ENCODE assay signal across 17 cellular contexts in the genomic region with DNA sequence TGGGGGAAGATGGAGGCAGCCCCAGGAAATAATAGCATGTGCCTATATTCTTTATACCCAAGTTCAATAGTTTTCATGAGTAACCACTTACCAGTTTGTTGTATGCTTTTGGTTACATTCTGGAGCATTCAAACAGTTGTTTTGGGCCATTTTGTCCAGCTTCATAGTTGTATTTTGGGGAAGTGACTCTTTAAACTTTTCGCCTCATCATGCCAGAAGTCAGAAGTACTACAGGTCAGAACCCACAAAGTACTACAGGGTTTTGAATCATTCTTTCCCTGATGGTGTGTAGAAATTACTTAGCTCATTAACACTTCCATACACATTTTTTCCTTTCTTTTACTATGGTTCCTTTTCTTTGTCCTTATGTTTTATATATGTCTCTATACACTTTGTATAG.
DNase-seq lines count a peak whose midpoint lies in the region; ATAC-seq and TF ChIP-seq lines count a peak whose summit lies in the region.
"Had no signal": no experiment of that assay in that cellular context is flagged by ENCODE, and none has a peak within 500 bp of the region (broad histone marks: within the 10 kb centered on the region; RNA-seq: fewer than 3 reads in every experiment).

No MANE protein-coding gene starts in this region.

- POLR2A ChIA-PET in OCI-LY7 (lab: Charles Lee): interaction anchor here (0.6 kb wide), 1 partner anchor 11 kb away, joined by 6 read pairs; no protein-coding TSS in a partner anchor

- H3K4me1 Mint-ChIP-seq in stimulated activated naive B cell treated with anti-CD40 and anti-IgM and Interleukin-4, amounts not matched to agents 10 μg/mL and 1 μg/mL and 100 μg/mL, for 72 hours: peaks cover 0 to 2% of the 10 kb centered on the region in 2 donors
- H3K4me1 Mint-ChIP-seq: B cell had no signal

- H3K4me2 ChIP-seq in Loucy (ENCODE audit: low read depth, low read length, poor library complexity, severe bottlenecking) (no peak overlapping the region), OCI-LY7 (ENCODE audit: low read length) (no peak overlapping the region)

- peak; percentile 53 to 75 for ATAC-seq in stimulated activated naive B cell treated with anti-CD40 and anti-IgM and Interleukin-4, amounts not matched to agents 10 μg/mL and 1 μg/mL and 100 μg/mL, for 72 hours (replicated peaks)
- no peak for ATAC-seq in HG02970 (IDR thresholded peaks at IDR 0.05; ENCODE audit: low FRiP score, unreplicated experiment)

- H3K9me2 ChIP-seq in Loucy (replicated peaks; ENCODE audit: low read depth, low read length) (no peaks in the 10 kb centered on the region), OCI-LY7 (ENCODE audit: insufficient read depth, low read length) (no peaks in the 10 kb centered on the region)

- no peak overlapping the region for H3K27ac ChIP-seq in OCI-LY7 (ENCODE audit: low read depth, low read length, poor library complexity, severe bottlenecking)
- H3K27ac ChIP-seq: HL-60 had no signal

- no peaks in the 10 kb centered on the region for H3K79me2 ChIP-seq in Loucy (ENCODE audit: insufficient read depth, low read length)
- H3K79me2 ChIP-seq in OCI-LY7 (ENCODE audit: insufficient read depth, low read depth, low read length): no peaks in the 10 kb centered on the region

- H3K27ac Mint-ChIP-seq in stimulated activated naive B cell treated with anti-CD40 and anti-IgM and Interleukin-4, amounts not matched to agents 10 μg/mL and 1 μg/mL and 100 μg/mL, for 72 hours: peak overlapping the region; percentile 60
- H3K27ac Mint-ChIP-seq: B cell; CD4-positive, alpha-beta T cell had no signal

- no peaks in the 10 kb centered on the region for H3K9me3 ChIP-seq in Loucy (ENCODE audit: insufficient read depth, low read depth, low read length)
- H3K9me3 ChIP-seq in OCI-LY7 (ENCODE audit: low read length): no peaks in the 10 kb centered on the region
- H3K9me3 ChIP-seq: HAP-1 had no signal

- H3K9ac ChIP-seq in Loucy (ENCODE audit: low read depth, low read length, poor library complexity, severe bottlenecking): no peak overlapping the region

- H4K20me1 ChIP-seq in Loucy (ENCODE audit: insufficient read depth, low read length, poor library complexity, severe bottlenecking): no peaks in the 10 kb centered on the region
- no peaks in the 10 kb centered on the region for H4K20me1 ChIP-seq in OCI-LY7 (ENCODE audit: insufficient read depth, low read length)

- peak overlapping the region; percentile 43; the same call in 1 of the 2 replicates for H2AFZ ChIP-seq in Loucy (ENCODE audit: low read length)
- 0 out of 2 replicates have a peak overlapping the region, but pooled peaks have one; percentile 17 for H2AFZ ChIP-seq in OCI-LY7 (ENCODE audit: low read length)

- H3K4me1 ChIP-seq in Loucy (ENCODE audit: insufficient read depth, low read length, poor library complexity, severe bottlenecking) (no peaks in the 10 kb centered on the region), OCI-LY7 (ENCODE audit: insufficient read depth, low read length, poor library complexity, severe bottlenecking) (no peaks in the 10 kb centered on the region)
- H3K4me1 ChIP-seq: HAP-1 had no signal

- CTCF ChIA-PET in OCI-LY7 (lab: Charles Lee; ENCODE audit: unreplicated experiment): no interaction called here

- H3K36me3 Mint-ChIP-seq in stimulated activated naive B cell treated with anti-CD40 and anti-IgM and Interleukin-4, amounts not matched to agents 10 μg/mL and 1 μg/mL and 100 μg/mL, for 72 hours: no peaks in the 10 kb centered on the region

- H3F3A ChIP-seq in Loucy (ENCODE audit: low read depth): no peaks in the 10 kb centered on the region

- no peak for TF ChIP-seq CTCF in Loucy (conservative IDR thresholded peaks at IDR 0.05; ENCODE audit: low read length)
- no peak for TF ChIP-seq CTCF in OCI-LY7 (conservative IDR thresholded peaks at IDR 0.05; ENCODE audit: low read length)

- no TSS peak for BruUV-seq in OCI-LY7 (replicated peaks; lab: Mats Ljungman, UMichigan)

- no peaks in the 10 kb centered on the region for H3K36me3 ChIP-seq in Loucy (ENCODE audit: insufficient read depth, low read length)
- no peaks in the 10 kb centered on the region for H3K36me3 ChIP-seq in OCI-LY7 (ENCODE audit: insufficient read depth, low read length)
- H3K36me3 ChIP-seq: HAP-1 had no signal

- peak; percentile 28 to 82 for DNase-seq in NOMO-1 (lab: John Stamatoyannopoulos, UW; ENCODE audit: unreplicated experiment in 2 of 2)
- DNase-seq in OCI-LY7 (ENCODE audit: low spot score): no peak
- DNase-seq in stimulated activated naive B cell treated with anti-CD40 and anti-IgM and Interleukin-4, amounts not matched to agents 10 μg/mL and 1 μg/mL and 100 μg/mL, for 72 hours: no peak
- DNase-seq in AG20443 (ENCODE audit: low spot score): no peak
- DNase-seq in SIG-M5 treated with dmso at 0.1 percent for 504 hours (lab: John Stamatoyannopoulos, UW; ENCODE audit: unreplicated experiment): no peak
- DNase-seq: ACHN; C1 segment of cervical spinal cord; CD4-positive, alpha-beta T cell; DMS153; DMS79 treated with DMSO at 0.1 percent for 48 hours; EL; GOT3 had no signal

- no peaks in the 10 kb centered on the region for H3K9me3 Mint-ChIP-seq in stimulated activated naive B cell treated with anti-CD40 and anti-IgM and Interleukin-4, amounts not matched to agents 10 μg/mL and 1 μg/mL and 100 μg/mL, for 72 hours
- H3K9me3 Mint-ChIP-seq: CD4-positive, alpha-beta T cell had no signal

- no peaks in the 10 kb centered on the region for H3K27me3 Mint-ChIP-seq in stimulated activated naive B cell treated with anti-CD40 and anti-IgM and Interleukin-4, amounts not matched to agents 10 μg/mL and 1 μg/mL and 100 μg/mL, for 72 hours
- H3K27me3 Mint-ChIP-seq: B cell; CD4-positive, alpha-beta T cell had no signal

- H3K27me3 ChIP-seq in Loucy (ENCODE audit: insufficient read depth, low read length, poor library complexity, severe bottlenecking): no peaks in the 10 kb centered on the region

- intact Hi-C loops in OCI-LY7 (cut with micrococcal nuclease; ENCODE audit: unreplicated experiment): no loop called here

- no peak overlapping the region for H3K4me3 Mint-ChIP-seq in stimulated activated naive B cell treated with anti-CD40 and anti-IgM and Interleukin-4, amounts not matched to agents 10 μg/mL and 1 μg/mL and 100 μg/mL, for 72 hours
- H3K4me3 Mint-ChIP-seq: B cell; CD4-positive, alpha-beta T cell had no signal

- H3K4me3 ChIP-seq in Loucy (ENCODE audit: low read length, poor library complexity, severe bottlenecking) (no peak overlapping the region), OCI-LY7 (ENCODE audit: low read depth, low read length, poor library complexity, severe bottlenecking) (no peak overlapping the region)
- H3K4me3 ChIP-seq: HAP-1 had no signal

Comparison
In these comparisons a context has a peak if more than half of its experiments do, and no peak if none do; other contexts are left out.
1. DNase-seq: peak in NOMO-1 (2 of 2); none in OCI-LY7 (single experiment), stimulated activated naive B cell treated with anti-CD40 and anti-IgM and Interleukin-4, amounts not matched to agents 10 μg/mL and 1 μg/mL and 100 μg/mL, for 72 hours (single experiment), AG20443 (single experiment) and SIG-M5 treated with dmso at 0.1 percent for 504 hours (single experiment).